Comparison of ENCODE assay signal across 16 cellular contexts in the genomic region with DNA sequence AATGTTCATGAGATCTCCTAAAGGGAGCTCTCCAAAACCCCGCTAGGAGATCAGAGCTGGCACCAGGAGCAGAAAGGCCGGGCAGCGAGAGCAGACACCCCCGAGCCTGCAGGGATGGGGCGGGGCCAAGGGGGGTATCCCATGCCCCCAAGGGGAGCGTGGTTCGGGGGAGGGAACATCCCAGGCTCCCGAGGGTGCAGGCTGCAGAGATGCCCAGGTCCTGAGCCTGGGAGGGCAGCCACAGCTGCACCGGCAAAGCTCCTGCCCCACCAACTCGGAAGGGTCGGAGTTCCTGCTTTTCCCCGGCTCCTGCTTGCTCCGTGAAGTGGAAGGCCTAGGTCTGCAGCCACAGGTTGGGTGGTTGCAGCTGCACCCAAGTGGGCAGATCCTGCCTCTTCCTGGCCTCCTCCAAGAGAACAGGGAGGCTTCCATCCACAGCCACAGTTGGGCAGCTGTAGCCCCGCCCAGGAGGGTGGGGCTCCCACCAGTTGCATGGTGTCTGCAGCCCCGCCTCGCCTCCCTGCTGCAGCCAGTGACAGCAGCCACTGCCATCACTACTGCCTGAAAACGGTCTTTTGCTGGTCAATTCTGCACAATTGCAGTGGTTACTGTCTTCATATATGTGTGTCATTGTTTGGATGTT. TPM values are rescaled to one million over a fixed set of nuclear protein-coding genes. Genes with fewer than 3 reads are reported as not detected.
DNase-seq lines count a peak whose midpoint lies in the region; ATAC-seq and TF ChIP-seq lines count a peak whose summit lies in the region.
"Had no signal": no experiment of that assay in that cellular context is flagged by ENCODE, and none has a peak within 500 bp of the region (broad histone marks: within the 10 kb centered on the region; RNA-seq: fewer than 3 reads in every experiment).

No MANE protein-coding gene starts in this region.

- DNase-seq in DMS 273 (lab: John Stamatoyannopoulos, UW; ENCODE audit: unreplicated experiment) (peak; percentile 15), DMS 273 treated with DMSO at 0.1 percent for 48 hours (lab: John Stamatoyannopoulos, UW) (no peak), HUDEP-2 (lab: John Stamatoyannopoulos, UW; ENCODE audit: unreplicated experiment in 76 of 76) (peak in 46 of 76 experiments; percentile 19 to 62 (median 41)), SK-N-SH (peak; percentile 30), neuronal stem cell (ENCODE audit: low spot score) (no peak), left lobe of liver (ENCODE audit: low spot score) (no peak)
- DNase-seq: body of pancreas, DMS79, hippocampal formation, NCI-H187, pancreas, stomach had no signal

- H3K14ac ChIP-seq in neuronal stem cell (ENCODE audit: low read length), result no peak overlapping the region

- no peak overlapping the region for H2BK120ac ChIP-seq in neuronal stem cell (ENCODE audit: low read depth, low read length)

- CTCF ChIA-PET in SK-N-SH (lab: Yijun Ruan, JAX), result no interaction called here

- no peak overlapping the region for H2BK12ac ChIP-seq in neuronal stem cell (ENCODE audit: low read length)

- ATAC-seq in left lobe of liver (no peak), HG02642 (IDR thresholded peaks at IDR 0.05; ENCODE audit: poor library complexity, unreplicated experiment) (no peak), HG02678 (IDR thresholded peaks at IDR 0.05; ENCODE audit: unreplicated experiment) (no peak)
- ATAC-seq: body of pancreas, pancreas had no signal

- H3K79me1 ChIP-seq in neuronal stem cell (ENCODE audit: low read depth, low read length), result no peaks in the 10 kb centered on the region

- TF ChIP-seq RAD21 in SK-N-SH (IDR thresholded peaks at IDR 0.05; ENCODE audit: low read length), result no peak

- H3K27me3 ChIP-seq in SK-N-SH (ENCODE audit: insufficient read depth) (no peaks in the 10 kb centered on the region), neuronal stem cell (ENCODE audit: control insufficient read depth in 3 of 3, insufficient read depth in 3 of 3, low read depth in 1 of 3, low read length in 3 of 3) (no peaks in the 10 kb centered on the region)
- H3K27me3 ChIP-seq: body of pancreas, pancreas, stomach had no signal

- no peaks in the 10 kb centered on the region for H3K36me3 ChIP-seq in SK-N-SH (replicated peaks in 1 of 2; ENCODE audit: control insufficient read depth in 1 of 2, insufficient read depth in 2 of 2, low read length in 1 of 2)
- H3K36me3 ChIP-seq in neuronal stem cell (replicated peaks in 1 of 2; ENCODE audit: control insufficient read depth in 2 of 2, insufficient read depth in 2 of 2, low read length in 2 of 2), result no peaks in the 10 kb centered on the region
- H3K36me3 ChIP-seq: pancreas, stomach had no signal

- no peaks in the 10 kb centered on the region for H3F3A ChIP-seq in SK-N-SH (replicated peaks; ENCODE audit: insufficient read depth)

- no peak overlapping the region for H4K91ac ChIP-seq in neuronal stem cell (ENCODE audit: low read depth, low read length, poor library complexity)

- H3K18ac ChIP-seq in neuronal stem cell (ENCODE audit: low read length), result peak overlapping the region; percentile 93

- no peak for TF ChIP-seq CTCF in SK-N-SH (IDR thresholded peaks at IDR 0.05)

- H3K4ac ChIP-seq in neuronal stem cell (ENCODE audit: low read length), result no peak overlapping the region

- H3K23ac ChIP-seq in neuronal stem cell (ENCODE audit: low read depth, low read length, poor library complexity), result peak overlapping the region; percentile 8

- no peaks in the 10 kb centered on the region for H3K79me2 ChIP-seq in SK-N-SH (ENCODE audit: insufficient read depth)

- WGBS in SK-N-SH (ENCODE audit: low lambda C conversion rate), result 88% methylated on average over 12 of the region's 17 CpGs
- whole genome bisulfite sequencing in neuronal stem cell (ENCODE audit: extremely low coverage in 2 of 2, insufficient read length in 2 of 2, insufficient replicate concordance in 1 of 2), 2 donors, result no CpG with 5 or more reads among the region's 17 CpGs

- peak overlapping the region; percentile 47 for H2AK5ac ChIP-seq in neuronal stem cell (ENCODE audit: low read depth, low read length)

- no peaks in the 10 kb centered on the region for H4K20me1 ChIP-seq in SK-N-SH (ENCODE audit: insufficient read depth)

- H3K27ac ChIP-seq in SK-N-SH (ENCODE audit: low read depth in 2 of 2, low read length in 1 of 2) (no peak overlapping the region), neuronal stem cell (replicated peaks; ENCODE audit: low read length) (no peak overlapping the region)
- H3K27ac ChIP-seq: 22Rv1, body of pancreas, pancreas, stomach had no signal

- H2BK5ac ChIP-seq in neuronal stem cell (ENCODE audit: low read length), result peak overlapping the region; percentile 71

- POLR2A ChIA-PET in SK-N-SH (lab: Yijun Ruan, JAX), result no interaction called here

- no peak for TF ChIP-seq EP300 in SK-N-SH (IDR thresholded peaks at IDR 0.05; ENCODE audit: borderline replicate concordance in 1 of 2, low read depth in 1 of 2, low read length in 1 of 2)

- H3K4me2 ChIP-seq in SK-N-SH, result no peak overlapping the region
- H3K4me2 ChIP-seq in neuronal stem cell (ENCODE audit: insufficient read depth, low read length, poor library complexity, severe bottlenecking), result no peak overlapping the region

- H3K9me2 ChIP-seq in SK-N-SH, result no peaks in the 10 kb centered on the region

- H2AFZ ChIP-seq in SK-N-SH (ENCODE audit: low read depth), result no peak overlapping the region
- H2AFZ ChIP-seq in neuronal stem cell (ENCODE audit: low read length), result peak overlapping the region; percentile 71

- no peak overlapping the region for H4K8ac ChIP-seq in neuronal stem cell (ENCODE audit: low read depth, low read length)

- no peak overlapping the region for H3K9ac ChIP-seq in SK-N-SH
- no peak overlapping the region for H3K9ac ChIP-seq in neuronal stem cell (ENCODE audit: low read depth, low read length, poor library complexity)

- no peak overlapping the region for H3K4me3 ChIP-seq in SK-N-SH (ENCODE audit: low read depth in 2 of 2, low read length in 1 of 2)
- H3K4me3 ChIP-seq in neuronal stem cell (ENCODE audit: low read length in 2 of 2), result no peak overlapping the region
- H3K4me3 ChIP-seq: body of pancreas, pancreas, stomach had no signal

- H3K4me1 ChIP-seq in SK-N-SH (ENCODE audit: control insufficient read depth in 1 of 2, insufficient read depth in 2 of 2, low read depth in 1 of 2, low read length in 1 of 2) (no peaks in the 10 kb centered on the region), neuronal stem cell (ENCODE audit: control insufficient read depth in 2 of 2, insufficient read depth in 1 of 2, low read depth in 1 of 2, low read length in 2 of 2) (peaks cover 0 to 5% of the 10 kb centered on the region in 2 donors)

- H3K9me3 ChIP-seq in SK-N-SH, result no peaks in the 10 kb centered on the region
- no peaks in the 10 kb centered on the region for H3K9me3 ChIP-seq in neuronal stem cell (replicated peaks in 1 of 2; ENCODE audit: control insufficient read depth in 2 of 2, insufficient read depth in 1 of 2, low read depth in 1 of 2, low read length in 2 of 2)
- H3K9me3 ChIP-seq: body of pancreas, pancreas, stomach had no signal

- no peak overlapping the region for H2BK15ac ChIP-seq in neuronal stem cell (ENCODE audit: low read length)

TF ChIP-seq in SK-N-SH, 30 proteins besides CTCF, POLR2A, EP300 and RAD21:
- TF ChIP-seq FOXJ3 (CRISPR knock-in tag; IDR thresholded peaks at IDR 0.05) (no peak), MXI1 (IDR thresholded peaks at IDR 0.05; ENCODE audit: low read depth, low read length) (no peak), YY1 (IDR thresholded peaks at IDR 0.05; ENCODE audit: low read depth) (no peak), FOSL2 (IDR thresholded peaks at IDR 0.05; ENCODE audit: borderline replicate concordance, low read depth) (no peak), NFIC (IDR thresholded peaks at IDR 0.05; ENCODE audit: borderline replicate concordance) (no peak), POLR2AphosphoS5 (IDR thresholded peaks at IDR 0.05; ENCODE audit: low read depth, low read length) (no peak), ELF1 (IDR thresholded peaks at IDR 0.05) (no peak), TAF1 (IDR thresholded peaks at IDR 0.05; ENCODE audit: borderline replicate concordance, low read depth, low read length) (no peak), NRF1 (IDR thresholded peaks at IDR 0.05; ENCODE audit: low read depth, low read length) (no peak)
- TF ChIP-seq, protein P1, sequence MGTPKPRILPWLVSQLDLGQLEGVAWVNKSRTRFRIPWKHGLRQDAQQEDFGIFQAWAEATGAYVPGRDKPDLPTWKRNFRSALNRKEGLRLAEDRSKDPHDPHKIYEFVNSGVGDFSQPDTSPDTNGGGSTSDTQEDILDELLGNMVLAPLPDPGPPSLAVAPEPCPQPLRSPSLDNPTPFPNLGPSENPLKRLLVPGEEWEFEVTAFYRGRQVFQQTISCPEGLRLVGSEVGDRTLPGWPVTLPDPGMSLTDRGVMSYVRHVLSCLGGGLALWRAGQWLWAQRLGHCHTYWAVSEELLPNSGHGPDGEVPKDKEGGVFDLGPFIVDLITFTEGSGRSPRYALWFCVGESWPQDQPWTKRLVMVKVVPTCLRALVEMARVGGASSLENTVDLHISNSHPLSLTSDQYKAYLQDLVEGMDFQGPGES (IDR thresholded peaks at IDR 0.05; ENCODE audit: low read depth, low read length), result no peak

RNA-seq across cellular contexts. Expression of a gene that starts 13.4 kb away (rescaled TPM):
- polyA plus RNA-seq in SK-N-SH (2012; rRNA removed), result 16.2 and 16.8 TPM in 2 replicates
- 19.1 and 20.5 TPM in 2 replicates for polyA plus RNA-seq in SK-N-SH (2012; cell fraction: cytosol; rRNA removed)
- 15.2 and 19.7 TPM in 2 replicates for polyA plus RNA-seq in SK-N-SH (2012; cell fraction: nucleus; rRNA removed)
- polyA plus RNA-seq in neuronal stem cell (2013, experiment 1 of 2), result 95.7 TPM
- polyA plus RNA-seq in neuronal stem cell (2013, experiment 2 of 2), result 97.4 TPM
- 8.4 TPM for total RNA-seq in left lobe of liver

RNA-seq across cellular contexts. Expression of a gene that starts 37.4 kb away (rescaled TPM):
- polyA plus RNA-seq in SK-N-SH (2012; rRNA removed), result not detected in 2 replicates
- not detected in 2 replicates for polyA plus RNA-seq in SK-N-SH (2012; cell fraction: cytosol; rRNA removed)
- polyA plus RNA-seq in SK-N-SH (2012; cell fraction: nucleus; rRNA removed), result not detected in 2 replicates
- not detected for polyA plus RNA-seq in neuronal stem cell (2013, experiment 1 of 2)
- polyA plus RNA-seq in neuronal stem cell (2013, experiment 2 of 2), result not detected
- not detected for total RNA-seq in left lobe of liver
- total RNA-seq: activated T-helper 2 cell treated with anti-CD3 and anti-CD28 coated beads, Interferon-gamma antibody, Interleukin-2, Interleukin-4, amounts not matched to agents 10 μg/mL and 5 μg/mL and 100 μg/mL, durations not matched to agents 14 hours and 24 hours and 36 hours; body of pancreas; pancreas; stomach had no signal
- polyA plus RNA-seq: pancreas, stomach had no signal

RNA-seq across cellular contexts. Expression of a gene that starts 42.4 kb away (rescaled TPM):
- polyA plus RNA-seq in SK-N-SH (2012; rRNA removed), result 36.0 and 42.3 TPM in 2 replicates
- polyA plus RNA-seq in SK-N-SH (2012; cell fraction: cytosol; rRNA removed), result 48.3 and 56.8 TPM in 2 replicates
- 18.6 and 35.2 TPM in 2 replicates for polyA plus RNA-seq in SK-N-SH (2012; cell fraction: nucleus; rRNA removed)
- polyA plus RNA-seq in neuronal stem cell (2013, experiment 1 of 2), result 51.6 TPM
- polyA plus RNA-seq in neuronal stem cell (2013, experiment 2 of 2), result 52.1 TPM
- 44.8 TPM for total RNA-seq in left lobe of liver

Comparison
In these comparisons a context has a peak if more than half of its experiments do, and no peak if none do; other contexts are left out.
1. DNase-seq: peak in DMS 273 (single experiment), HUDEP-2 (46 of 76) and SK-N-SH (single experiment); none in DMS 273 treated with DMSO at 0.1 percent for 48 hours (single experiment), neuronal stem cell (single experiment) and left lobe of liver (single experiment).